In genomic region chr13:21458816-21459701, GRCh38 we compare ENCODE assay signal across 1 cellular context.
TF ChIP-seq lines count a peak whose summit lies in the region.

ZDHHC20 (minus strand) TSS chr13:21459303; CDS start chr13:21459171, 132 bp downstream.

TF ChIP-seq in GM12878, 131 proteins besides CTCF, POLR2A, EP300 and RAD21 (continued from another document):
- TF ChIP-seq E4F1 (IDR thresholded peaks at IDR 0.05; ENCODE audit: borderline replicate concordance, partially characterized antibody): no peak
- TF ChIP-seq RAD51 (IDR thresholded peaks at IDR 0.05): no peak
- no peak for TF ChIP-seq IRF4 (IDR thresholded peaks at IDR 0.05; ENCODE audit: low read depth, low read length)
- TF ChIP-seq DPF2 (IDR thresholded peaks at IDR 0.05): peak; percentile 97
- 0 out of 2 replicates have a peak, but pooled peaks have one; percentile 41 for TF ChIP-seq PML (IDR thresholded peaks at IDR 0.05; ENCODE audit: low read length)
- peak in 1 of 2 experiments; percentile 89; a peak in 2 of 3 replicates for TF ChIP-seq EGR1 (IDR thresholded peaks at IDR 0.05; ENCODE audit: borderline replicate concordance in 1 of 2, low read depth in 2 of 2, low read length in 2 of 2)
- TF ChIP-seq SMARCA5 (IDR thresholded peaks at IDR 0.05): peak; percentile 35; the same call in 1 of the 2 replicates
- TF ChIP-seq ZBTB4 (CRISPR knock-in tag; IDR thresholded peaks at IDR 0.05): no peak
- peak; percentile 22; the same call in 1 of the 2 replicates for TF ChIP-seq EED (IDR thresholded peaks at IDR 0.05; ENCODE audit: low read depth)
- TF ChIP-seq YBX1 (IDR thresholded peaks at IDR 0.05): no peak
